Comparison of ENCODE assay signal across 1 cellular context in genomic region chr10:127044191-127044590, GRCh38.
TF ChIP-seq lines count a peak whose summit lies in the region.

No MANE protein-coding gene starts in this region.

TF ChIP-seq in GM23338, 12 proteins besides CTCF, POLR2A, EP300 and RAD21:
- no peak for TF ChIP-seq CREB1 (CRISPR knock-in tag; IDR thresholded peaks at IDR 0.05; ENCODE audit: low read depth)
- TF ChIP-seq EZH2 (IDR thresholded peaks at IDR 0.05; ENCODE audit: low read depth, unreplicated experiment) = no peak
- TF ChIP-seq POLR2AphosphoS5 (IDR thresholded peaks at IDR 0.05; ENCODE audit: low read depth) = no peak
- no peak for TF ChIP-seq ZNF114 (CRISPR knock-in tag; IDR thresholded peaks at IDR 0.05)
